ENCODE assay signal across 17 cellular contexts in genomic region chr1:245598524-245599310, GRCh38.
DNase-seq lines count a peak whose midpoint lies in the region; ATAC-seq and TF ChIP-seq lines count a peak whose summit lies in the region.
"Had no signal": no experiment of that assay in that cellular context is flagged by ENCODE, and none has a peak within 500 bp of the region (broad histone marks: within the 10 kb centered on the region; RNA-seq: fewer than 3 reads in every experiment).

No MANE protein-coding gene starts in this region.

- intact Hi-C loops in heart right ventricle (cut with DNase I) (no loop called here), vagina (cut with DNase I) (no loop called here), esophagus muscularis mucosa (cut with DNase I) (no loop called here)

- peak overlapping the region; percentile 7 for H2BK20ac ChIP-seq in H9 (ENCODE audit: low read depth, low read length, poor library complexity, severe bottlenecking)

- H3K18ac ChIP-seq in H9 (ENCODE audit: insufficient read length, low read depth, low read length) = no peak overlapping the region

- H4K20me1 ChIP-seq in H9 (ENCODE audit: control insufficient read depth, insufficient read depth, insufficient read length) (no peaks in the 10 kb centered on the region), osteoblast (ENCODE audit: insufficient read depth, low read length) (no peaks in the 10 kb centered on the region)

- no peak overlapping the region for H3K4ac ChIP-seq in H9 (ENCODE audit: low read depth, low read length)

- no peak for TF ChIP-seq CTCF in H9 (conservative IDR thresholded peaks at IDR 0.05)
- TF ChIP-seq CTCF in heart right ventricle (IDR thresholded peaks at IDR 0.05) = no peak
- no peak for TF ChIP-seq CTCF in osteoblast (IDR thresholded peaks at IDR 0.05; ENCODE audit: extremely low read depth, low read depth, low read length)
- no peak for TF ChIP-seq CTCF in vagina (IDR thresholded peaks at IDR 0.05)
- TF ChIP-seq CTCF in esophagus muscularis mucosa (IDR thresholded peaks at IDR 0.05) = no peak

- peak overlapping the region; percentile 8 for H4K5ac ChIP-seq in H9 (ENCODE audit: insufficient read length, low read depth, low read length)

- no peak overlapping the region; a peak in 1 of 7 replicates for H3K27ac Mint-ChIP-seq in H9
- H3K27ac Mint-ChIP-seq: activated naive CD8-positive, alpha-beta T cell; B cell had no signal

- peaks cover 2 to 3% of the 10 kb centered on the region in 2 experiments; a peak in 1 of 4 replicates for H3K4me1 Mint-ChIP-seq in H9
- H3K4me1 Mint-ChIP-seq: B cell had no signal

- WGBS in H9 (ENCODE audit: extremely low coverage, insufficient read length, low lambda C conversion rate) = no CpG with 5 or more reads among the region's 18 CpGs
- WGBS in heart right ventricle, 2 donors = 28 to 38% methylated on average over 18 of the region's 18 CpGs
- 58% methylated on average over 16 of the region's 18 CpGs for WGBS in esophagus muscularis mucosa

- no peak overlapping the region for H2BK120ac ChIP-seq in H9 (ENCODE audit: low read depth, low read length, poor library complexity, severe bottlenecking)

- no peaks in the 10 kb centered on the region for H3K36me3 ChIP-seq in heart right ventricle
- no peaks in the 10 kb centered on the region for H3K36me3 ChIP-seq in osteoblast (ENCODE audit: insufficient read depth, low read length)
- H3K36me3 ChIP-seq in vagina = no peaks in the 10 kb centered on the region
- H3K36me3 ChIP-seq in esophagus muscularis mucosa = no peaks in the 10 kb centered on the region
- H3K36me3 ChIP-seq: thoracic aorta had no signal

- no peak overlapping the region for H2BK5ac ChIP-seq in H9 (ENCODE audit: insufficient read length, low read length)

- H3K9me3 Mint-ChIP-seq in H9 = peaks cover 2% of the 10 kb centered on the region in 2 experiments; a peak in 2 of 5 replicates

- DNase-seq in H9 = peak; percentile 19
- peak; percentile 17 for DNase-seq in amniotic epithelial cell (ENCODE audit: low read depth)
- peak; percentile 51 to 58 for DNase-seq in heart right ventricle
- no peak for DNase-seq in osteoblast (ENCODE audit: insufficient read length, low spot score, missing footprints)
- no peak for DNase-seq in G401 (ENCODE audit: low spot score)
- DNase-seq in vagina (ENCODE audit: extremely low spot score in 2 of 2) = no peak
- no peak for DNase-seq in esophagus muscularis mucosa (ENCODE audit: extremely low spot score)
- DNase-seq: activated CD4-positive, alpha-beta T cell treated with anti-CD3 and anti-CD28 coated beads, Interleukin-2, amount 50 U/mL, for 48 hours; activated T-cell treated with anti-CD3 and anti-CD28 coated beads, Interleukin-2, amount 50 U/mL, for 48 hours; effector CD8-positive, alpha-beta T cell; NCI-H1105 treated with DMSO at 0.1 percent for 48 hours; NCI-H748 treated with DMSO at 0.1 percent for 48 hours had no signal

- no peak for TF ChIP-seq EP300 in esophagus muscularis mucosa (IDR thresholded peaks at IDR 0.05)

- H3K23me2 ChIP-seq in H9 (ENCODE audit: insufficient read length, low read depth, low read length, poor library complexity, severe bottlenecking) = no peaks in the 10 kb centered on the region

- no peak overlapping the region for H4K91ac ChIP-seq in H9 (ENCODE audit: insufficient read length, low read depth, low read length)

- no peak overlapping the region for H3K14ac ChIP-seq in H9 (ENCODE audit: insufficient read depth, low read length)

- H3K4me3 ChIP-seq in heart right ventricle = peak overlapping the region in 3 of 10 donors; percentile 13 to 37 (median 21)
- no peak overlapping the region for H3K4me3 ChIP-seq in osteoblast (ENCODE audit: insufficient read depth, low read length)
- no peak overlapping the region for H3K4me3 ChIP-seq in vagina
- peak overlapping the region in 2 of 4 donors; percentile 0 to 7 for H3K4me3 ChIP-seq in esophagus muscularis mucosa
- H3K4me3 ChIP-seq: thoracic aorta had no signal

- no peak overlapping the region for H3K23ac ChIP-seq in H9 (ENCODE audit: insufficient read length, low read depth, low read length)

- no peaks in the 10 kb centered on the region for H3K9me3 ChIP-seq in H9 (ENCODE audit: control insufficient read depth, low read depth, low read length)
- peaks cover 0 to 14% (median 0%) of the 10 kb centered on the region in 11 donors for H3K9me3 ChIP-seq in heart right ventricle
- no peaks in the 10 kb centered on the region for H3K9me3 ChIP-seq in osteoblast (ENCODE audit: low read depth, low read length)
- no peaks in the 10 kb centered on the region for H3K9me3 ChIP-seq in vagina
- H3K9me3 ChIP-seq in esophagus muscularis mucosa = no peaks in the 10 kb centered on the region
- H3K9me3 ChIP-seq: thoracic aorta had no signal

- peaks cover 2% of the 10 kb centered on the region; the same call in 1 of the 2 replicates for H3K27me3 Mint-ChIP-seq in H9 (ENCODE audit: low read depth)
- H3K27me3 Mint-ChIP-seq: activated naive CD8-positive, alpha-beta T cell had no signal

- no peak overlapping the region for H3K56ac ChIP-seq in H9 (ENCODE audit: insufficient read length, low read depth, low read length)

- peak; percentile 82 to 97 (median 93) for ATAC-seq in heart right ventricle
- no peak for ATAC-seq in HG02759 (IDR thresholded peaks at IDR 0.05; ENCODE audit: unreplicated experiment)
- ATAC-seq: Panc1 had no signal

- H2AK5ac ChIP-seq in H9 (ENCODE audit: insufficient read length, low read length) = no peak overlapping the region

- H3K4me2 ChIP-seq in H9 (ENCODE audit: insufficient read depth, insufficient read length, low read length) (no peak overlapping the region), osteoblast (ENCODE audit: insufficient read depth, low read length) (peak overlapping the region; percentile 37)

- H2BK12ac ChIP-seq in H9 (ENCODE audit: insufficient read length, low read depth, low read length) = no peak overlapping the region

- H3K4me1 ChIP-seq in H9 (ENCODE audit: insufficient read depth, low read length) (no peaks in the 10 kb centered on the region), heart right ventricle (peaks cover 0 to 17% (median 15%) of the 10 kb centered on the region in 9 donors), osteoblast (ENCODE audit: insufficient read depth, low read length) (peaks cover 13% of the 10 kb centered on the region), vagina (peaks cover 5% of the 10 kb centered on the region), esophagus muscularis mucosa (peaks cover 6 to 24% (median 18%) of the 10 kb centered on the region in 4 donors)

- H3K9ac ChIP-seq in H9 (ENCODE audit: extremely low read depth, insufficient read length, low read length) = no peak overlapping the region

- H3K27ac ChIP-seq in H9 (ENCODE audit: insufficient read length, low read depth, low read length) (no peak overlapping the region), heart right ventricle (peak overlapping the region in 6 of 10 donors; percentile 17 to 69 (median 46)), osteoblast (ENCODE audit: low read depth, low read length) (no peak overlapping the region), vagina (no peak overlapping the region), esophagus muscularis mucosa (replicated peaks in 1 of 4) (peak overlapping the region in 2 of 4 donors; percentile 3 to 34)
- H3K27ac ChIP-seq: thoracic aorta had no signal

- H3K27me3 ChIP-seq in H9 (ENCODE audit: insufficient read depth, low read length) (no peaks in the 10 kb centered on the region), heart right ventricle (peaks cover 0 to 23% (median 4%) of the 10 kb centered on the region in 7 donors), osteoblast (ENCODE audit: insufficient read depth, low read length) (no peaks in the 10 kb centered on the region), vagina (no peaks in the 10 kb centered on the region), esophagus muscularis mucosa (no peaks in the 10 kb centered on the region)

- no peak overlapping the region for H2BK15ac ChIP-seq in H9 (ENCODE audit: low read depth, low read length)

- TF ChIP-seq POLR2A in vagina (IDR thresholded peaks at IDR 0.05) = no peak
- no peak for TF ChIP-seq POLR2A in esophagus muscularis mucosa (IDR thresholded peaks at IDR 0.05; ENCODE audit: low read depth)

- no peaks in the 10 kb centered on the region for H3K79me1 ChIP-seq in H9 (ENCODE audit: insufficient read depth, low read depth, low read length, poor library complexity, severe bottlenecking)

- H2AFZ ChIP-seq in H9 (ENCODE audit: low read length) = no peak overlapping the region
- H2AFZ ChIP-seq in osteoblast (ENCODE audit: low read length) = no peak overlapping the region

- in situ Hi-C loops in G401 (cut with HindIII; ENCODE audit: low sequenced_read_pairs) = no loop called here

- H3K4me3 Mint-ChIP-seq in H9 = no peak overlapping the region
- H3K4me3 Mint-ChIP-seq: activated naive CD8-positive, alpha-beta T cell; B cell had no signal

- H3T11ph ChIP-seq in H9 (ENCODE audit: low read length) = no peak overlapping the region

- no peaks in the 10 kb centered on the region for H3K36me3 Mint-ChIP-seq in H9 (ENCODE audit: insufficient read depth in 1 of 3, low read depth in 3 of 3)
- H3K36me3 Mint-ChIP-seq: activated naive CD8-positive, alpha-beta T cell had no signal

- H3K79me2 ChIP-seq in H9 (ENCODE audit: insufficient read depth, low read length) = no peaks in the 10 kb centered on the region
- H3K79me2 ChIP-seq in osteoblast (ENCODE audit: insufficient read depth, low read length) = no peaks in the 10 kb centered on the region

- H4K8ac ChIP-seq in H9 (replicated peaks; ENCODE audit: insufficient read length, low read depth, low read length) = peak overlapping the region; percentile 52

Comparison
In these comparisons a context has a peak if more than half of its experiments do, and no peak if none do; other contexts are left out.
1. DNase-seq: peak in H9 (single experiment), amniotic epithelial cell (single experiment) and heart right ventricle (2 of 2); none in osteoblast (single experiment), G401 (single experiment), vagina (0 of 2) and esophagus muscularis mucosa (single experiment).
2. H3K27ac ChIP-seq: peak in heart right ventricle (6 of 10); none in H9 (single experiment), osteoblast (single experiment) and vagina (single experiment).